In the genomic region with DNA sequence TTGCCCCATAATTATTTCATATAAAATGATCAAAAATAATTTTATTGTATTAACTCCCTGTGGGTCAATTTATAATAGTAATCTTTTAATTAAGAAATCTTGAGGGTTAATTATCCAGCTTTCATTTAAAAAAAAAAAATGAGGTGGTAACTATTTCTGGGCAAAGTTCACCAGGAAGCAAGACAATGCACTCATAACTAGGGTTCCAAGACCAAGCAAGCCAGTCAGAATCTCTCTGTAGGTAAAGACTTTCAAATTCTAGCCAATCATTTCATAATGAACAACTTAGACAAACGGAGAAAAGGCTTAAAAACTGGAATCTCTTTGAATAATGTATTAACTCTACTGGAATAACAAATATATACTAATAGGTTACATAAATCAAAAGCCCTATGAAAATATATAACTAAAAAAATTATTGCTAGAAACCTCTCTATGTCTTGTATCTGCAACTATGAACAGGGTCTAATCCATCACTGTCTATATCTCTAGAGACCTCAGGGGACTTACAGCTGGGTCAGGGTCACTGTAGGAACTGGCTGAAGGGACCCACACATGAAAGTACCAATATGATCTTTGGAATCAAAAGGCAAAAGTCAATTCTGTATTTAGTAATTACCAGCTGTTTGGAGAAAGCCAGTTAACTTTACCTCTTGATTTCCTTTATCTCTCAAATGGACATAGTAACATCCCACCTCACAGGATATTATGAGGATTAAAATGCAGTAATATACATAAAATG, we compare ENCODE assay signal across 15 cellular contexts. TPM values are rescaled to one million over a fixed set of nuclear protein-coding genes. Genes with fewer than 3 reads are reported as not detected.
A peak's percentile ranks its signal among the peaks of the same experiment; 100 is the strongest.
DNase-seq lines count a peak whose midpoint lies in the region; ATAC-seq and TF ChIP-seq lines count a peak whose summit lies in the region.
"Had no signal": no experiment of that assay in that cellular context is flagged by ENCODE, and none has a peak within 500 bp of the region (broad histone marks: within the 10 kb centered on the region; RNA-seq: fewer than 3 reads in every experiment).

No MANE protein-coding gene starts in this region.

- DNase-seq in left ventricle myocardium inferior (no peak), Right ventricle myocardium superior (no peak), esophagus squamous epithelium (lab: John Stamatoyannopoulos, UW) (no peak), COLO668 (lab: John Stamatoyannopoulos, UW; ENCODE audit: unreplicated experiment) (no peak)
- DNase-seq in stimulated activated naive CD4-positive, alpha-beta T cell treated with Interleukin-2 at 50 U/mL for 16 hours (lab: John Stamatoyannopoulos, UW) = no peak
- no peak for DNase-seq in activated CD8-positive, alpha-beta memory T cell treated with anti-CD3 and anti-CD28 coated beads, Interleukin-2, amount 10 ng/mL, durations not matched to agents 7 days and 5 days
- DNase-seq: activated CD4-positive, alpha-beta T cell treated with anti-CD3 and anti-CD28 coated beads, Interleukin-2, amount 10 ng/mL, durations not matched to agents 24 days and 14 days; C1 segment of cervical spinal cord; NCI-H2171; pancreas; stimulated activated CD4-positive, alpha-beta T cell treated with anti-CD3 and anti-CD28 coated beads, Interleukin-12 subunit alpha, Interleukin-12 subunit beta, amount 100 ng/mL, for 4 hours; upper lobe of left lung had no signal

- TF ChIP-seq POLR2A in esophagus squamous epithelium (IDR thresholded peaks at IDR 0.05) = no peak

- TF ChIP-seq CTCF in left ventricle myocardium inferior (IDR thresholded peaks at IDR 0.05; ENCODE audit: borderline replicate concordance) (no peak), esophagus squamous epithelium (IDR thresholded peaks at IDR 0.05) (no peak), nephron (IDR thresholded peaks at IDR 0.05; ENCODE audit: unreplicated experiment in 3 of 3) (no peak)

- CTCF ChIA-PET in activated CD8-positive, alpha-beta memory T cell treated with anti-CD3 and anti-CD28 coated beads, Interleukin-2, amount 10 ng/mL, durations not matched to agents 7 days and 5 days (lab: Charles Lee) = interaction anchor here (0.6 kb wide), 1 partner anchor 32 kb away, joined by 3 read pairs; no protein-coding TSS in a partner anchor

- H3K27ac ChIP-seq in left ventricle myocardium inferior (replicated peaks) (peak overlapping the region; percentile 39), esophagus squamous epithelium (peak overlapping the region in 3 of 4 donors; percentile 43 to 61 (median 47))
- H3K27ac ChIP-seq: pancreas, upper lobe of left lung had no signal

- H3K36me3 ChIP-seq in left ventricle myocardium inferior (no peaks in the 10 kb centered on the region), esophagus squamous epithelium (no peaks in the 10 kb centered on the region)
- H3K36me3 ChIP-seq: pancreas, upper lobe of left lung had no signal

- H3K27me3 ChIP-seq in left ventricle myocardium inferior (ENCODE audit: low read depth) (no peaks in the 10 kb centered on the region), esophagus squamous epithelium (no peaks in the 10 kb centered on the region)
- H3K27me3 ChIP-seq: pancreas, upper lobe of left lung had no signal

- H3K4me3 ChIP-seq in left ventricle myocardium inferior (peak overlapping the region; percentile 26), esophagus squamous epithelium (peak overlapping the region in 1 of 4 donors; percentile 38)
- H3K4me3 ChIP-seq: pancreas had no signal

- H3K4me1 ChIP-seq in left ventricle myocardium inferior (peaks cover 92% of the 10 kb centered on the region), esophagus squamous epithelium (peaks cover 3 to 94% (median 43%) of the 10 kb centered on the region in 3 donors)

- ATAC-seq in Right ventricle myocardium superior (ENCODE audit: poor library complexity) (no peak), HG03520 (IDR thresholded peaks at IDR 0.05; ENCODE audit: unreplicated experiment) (no peak)
- ATAC-seq in activated CD8-positive, alpha-beta memory T cell treated with anti-CD3 and anti-CD28 coated beads, Interleukin-2, amount 10 ng/mL, durations not matched to agents 7 days and 5 days = no peak

- peak overlapping the region; percentile 7 to 12 (median 11) for H3K27ac Mint-ChIP-seq in nephron
- no peak overlapping the region for H3K27ac Mint-ChIP-seq in activated CD8-positive, alpha-beta memory T cell treated with anti-CD3 and anti-CD28 coated beads, Interleukin-2, amount 10 ng/mL, durations not matched to agents 7 days and 5 days
- H3K27ac Mint-ChIP-seq: activated CD4-positive, alpha-beta T cell treated with anti-CD3 and anti-CD28 coated beads, Interleukin-2, amount 10 ng/mL, durations not matched to agents 24 days and 14 days; dendritic cell treated with granulocyte-macrophage colony-stimulating factor and Interleukin-4, amounts not matched to agents 40 ng/mL and 50 ng/mL, for 4 days had no signal

- no peaks in the 10 kb centered on the region for H3K27me3 Mint-ChIP-seq in nephron (ENCODE audit: low read depth)
- H3K27me3 Mint-ChIP-seq in activated CD8-positive, alpha-beta memory T cell treated with anti-CD3 and anti-CD28 coated beads, Interleukin-2, amount 10 ng/mL, durations not matched to agents 7 days and 5 days = no peaks in the 10 kb centered on the region
- H3K27me3 Mint-ChIP-seq: activated CD4-positive, alpha-beta T cell treated with anti-CD3 and anti-CD28 coated beads, Interleukin-2, amount 10 ng/mL, durations not matched to agents 24 days and 14 days; dendritic cell treated with granulocyte-macrophage colony-stimulating factor and Interleukin-4, amounts not matched to agents 40 ng/mL and 50 ng/mL, for 4 days had no signal

- intact Hi-C loops in left ventricle myocardium inferior (cut with micrococcal nuclease) (no loop called here), Right ventricle myocardium superior (cut with DNase I) (no loop called here), esophagus squamous epithelium (cut with DNase I) (no loop called here)

- peaks cover 58% of the 10 kb centered on the region for H3K4me1 Mint-ChIP-seq in nephron
- H3K4me1 Mint-ChIP-seq in activated CD8-positive, alpha-beta memory T cell treated with anti-CD3 and anti-CD28 coated beads, Interleukin-2, amount 10 ng/mL, durations not matched to agents 7 days and 5 days = no peaks in the 10 kb centered on the region
- H3K4me1 Mint-ChIP-seq: activated CD4-positive, alpha-beta T cell treated with anti-CD3 and anti-CD28 coated beads, Interleukin-2, amount 10 ng/mL, durations not matched to agents 24 days and 14 days had no signal

- no peaks in the 10 kb centered on the region for H3K9me3 Mint-ChIP-seq in nephron
- no peaks in the 10 kb centered on the region for H3K9me3 Mint-ChIP-seq in activated CD8-positive, alpha-beta memory T cell treated with anti-CD3 and anti-CD28 coated beads, Interleukin-2, amount 10 ng/mL, durations not matched to agents 7 days and 5 days (ENCODE audit: low read depth)
- H3K9me3 Mint-ChIP-seq: activated CD4-positive, alpha-beta T cell treated with anti-CD3 and anti-CD28 coated beads, Interleukin-2, amount 10 ng/mL, durations not matched to agents 24 days and 14 days; dendritic cell treated with granulocyte-macrophage colony-stimulating factor and Interleukin-4, amounts not matched to agents 40 ng/mL and 50 ng/mL, for 4 days had no signal

- peaks cover 20% of the 10 kb centered on the region for H3K36me3 Mint-ChIP-seq in nephron (ENCODE audit: low read depth)
- peaks cover 1% of the 10 kb centered on the region for H3K36me3 Mint-ChIP-seq in activated CD8-positive, alpha-beta memory T cell treated with anti-CD3 and anti-CD28 coated beads, Interleukin-2, amount 10 ng/mL, durations not matched to agents 7 days and 5 days

- H3K4me3 Mint-ChIP-seq in nephron = no peak overlapping the region
- H3K4me3 Mint-ChIP-seq in activated CD8-positive, alpha-beta memory T cell treated with anti-CD3 and anti-CD28 coated beads, Interleukin-2, amount 10 ng/mL, durations not matched to agents 7 days and 5 days = no peak overlapping the region
- H3K4me3 Mint-ChIP-seq: activated CD4-positive, alpha-beta T cell treated with anti-CD3 and anti-CD28 coated beads, Interleukin-2, amount 10 ng/mL, durations not matched to agents 24 days and 14 days; dendritic cell treated with granulocyte-macrophage colony-stimulating factor and Interleukin-4, amounts not matched to agents 40 ng/mL and 50 ng/mL, for 4 days had no signal

- H3K9me3 ChIP-seq in left ventricle myocardium inferior (replicated peaks) (no peaks in the 10 kb centered on the region), esophagus squamous epithelium (no peaks in the 10 kb centered on the region)
- H3K9me3 ChIP-seq: pancreas, upper lobe of left lung had no signal

- WGBS in esophagus squamous epithelium, 2 donors = 45 to 50% methylated on average over 1 of the region's 1 CpG

RNA-seq across cellular contexts. Expression of gene APP, which starts 43.3 kb away (rescaled TPM):
- total RNA-seq in left ventricle myocardium inferior (332 TPM), Right ventricle myocardium superior (292 TPM), esophagus squamous epithelium (100 to 1,000 TPM in 3 of 4 donors, 10 to 100 TPM in 1; 58.2 to 277 (median 183) TPM)
- 10 to 100 TPM; 11.2 to 25.1 TPM for total RNA-seq in activated CD8-positive, alpha-beta memory T cell treated with anti-CD3 and anti-CD28 coated beads, Interleukin-2, amount 10 ng/mL, durations not matched to agents 7 days and 5 days
